Comparison of ENCODE assay signal across 8 cellular contexts in the genomic region with DNA sequence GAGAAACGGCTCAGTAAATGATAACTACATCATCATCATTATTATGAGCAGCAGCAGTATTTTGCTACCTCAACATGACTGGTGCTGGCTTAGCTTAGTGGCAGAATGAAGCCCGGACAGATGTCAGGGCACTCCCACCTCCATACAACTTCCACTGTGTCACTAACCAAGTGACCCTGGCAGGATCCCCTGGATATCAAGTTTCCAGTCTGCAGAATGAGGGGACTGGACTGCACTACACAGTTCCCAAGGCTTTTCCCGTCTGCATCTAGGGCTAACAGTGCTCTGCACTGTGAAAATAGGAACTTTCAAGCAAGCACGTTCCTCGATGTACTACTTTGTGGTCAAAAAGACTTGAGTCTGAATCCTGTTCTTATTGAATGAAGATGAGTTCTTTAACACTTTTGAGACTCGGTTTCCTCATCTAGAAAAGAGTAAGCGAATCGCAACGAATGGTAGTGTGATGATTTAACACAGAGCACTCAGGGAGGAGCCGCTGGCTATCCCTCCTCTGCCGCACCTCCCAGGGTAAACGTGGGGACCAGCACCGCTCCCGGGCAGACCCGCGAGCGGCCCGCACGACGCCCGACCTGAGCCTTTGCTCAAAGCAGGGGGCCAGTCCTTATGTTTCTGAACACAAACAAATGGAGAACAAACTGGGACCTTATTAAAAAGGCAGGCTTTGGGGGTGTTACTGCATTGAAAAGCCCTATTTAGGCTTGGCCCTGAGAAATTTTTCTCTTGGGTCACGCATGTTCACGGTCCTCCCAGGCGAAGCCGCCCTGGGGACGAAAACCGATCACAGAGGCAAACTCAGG. TPM values are rescaled to one million over a fixed set of nuclear protein-coding genes. Genes with fewer than 3 reads are reported as not detected.
DNase-seq lines count a peak whose midpoint lies in the region; ATAC-seq and TF ChIP-seq lines count a peak whose summit lies in the region.

No MANE protein-coding gene starts in this region.

- H3K4me1 ChIP-seq in mononuclear cell (ENCODE audit: insufficient read depth, low read length): peaks cover 26% of the 10 kb centered on the region

- no peak for ATAC-seq in GM19035 (IDR thresholded peaks at IDR 0.05; ENCODE audit: unreplicated experiment)
- ATAC-seq in esophagus mucosa: no peak

- H3K27me3 ChIP-seq in mononuclear cell (ENCODE audit: insufficient read depth, low read length): peaks cover 11% of the 10 kb centered on the region

- H3K4me3 ChIP-seq in choroid plexus epithelial cell (ENCODE audit: low read depth, low read length) (peak overlapping the region; percentile 79), mononuclear cell (ENCODE audit: low read length) (peak overlapping the region; percentile 54)

- no peak for TF ChIP-seq CTCF in choroid plexus epithelial cell (conservative IDR thresholded peaks at IDR 0.05; ENCODE audit: low read depth, low read length)

- H3K9me3 ChIP-seq in mononuclear cell (ENCODE audit: low read depth, low read length): no peaks in the 10 kb centered on the region

- peak; percentile 32 for DNase-seq in GM03348 (ENCODE audit: low spot score)
- peak; percentile 66 for DNase-seq in NCI-H69 (lab: John Stamatoyannopoulos, UW)
- no peak for DNase-seq in choroid plexus epithelial cell (ENCODE audit: low read depth)
- DNase-seq in superior temporal gyrus (ENCODE audit: extremely low spot score): no peak
- DNase-seq in NCI-H510A treated with DMSO at 0.1 percent for 48 hours (lab: John Stamatoyannopoulos, UW): no peak

RNA-seq across cellular contexts. Expression of a gene that starts 0.9 kb away (rescaled TPM):
- total RNA-seq in mononuclear cell (1.7 TPM), esophagus mucosa (6.8 TPM)

Comparison
In these comparisons a context has a peak if more than half of its experiments do, and no peak if none do; other contexts are left out.
1. DNase-seq: peak in GM03348 (single experiment) and NCI-H69 (single experiment); none in choroid plexus epithelial cell (single experiment), superior temporal gyrus (single experiment) and NCI-H510A treated with DMSO at 0.1 percent for 48 hours (single experiment).